Comparison of ENCODE assay signal across 11 cellular contexts in genomic region chr14:37598085-37598972, GRCh38. TPM values are rescaled to one million over a fixed set of nuclear protein-coding genes. Genes with fewer than 3 reads are reported as not detected.
DNase-seq lines count a peak whose midpoint lies in the region; ATAC-seq and TF ChIP-seq lines count a peak whose summit lies in the region.
"Had no signal": no experiment of that assay in that cellular context is flagged by ENCODE, and none has a peak within 500 bp of the region (broad histone marks: within the 10 kb centered on the region; RNA-seq: fewer than 3 reads in every experiment).

No MANE protein-coding gene starts in this region.

- peaks cover 28% of the 10 kb centered on the region for H3K4me1 Mint-ChIP-seq in CD4-positive, alpha-beta T cell (ENCODE audit: low read depth)

- CTCF ChIA-PET in CD4-positive, alpha-beta T cell (lab: Charles Lee) = no interaction called here

- H3K36me3 ChIP-seq in iPS DF 6.9 (ENCODE audit: control insufficient read depth, insufficient read depth, low read length) = no peaks in the 10 kb centered on the region

- no CpG with 5 or more reads among the region's 57 CpGs for WGBS in iPS DF 6.9 (ENCODE audit: insufficient coverage, insufficient read length)

- H3K4me3 Mint-ChIP-seq in CD4-positive, alpha-beta T cell = no peak overlapping the region

- H3K9me3 ChIP-seq in iPS DF 6.9 (ENCODE audit: control insufficient read depth, insufficient read depth, low read length) = no peaks in the 10 kb centered on the region
- H3K9me3 ChIP-seq in CD4-positive, alpha-beta T cell (ENCODE audit: control insufficient read depth, low read length) = peaks cover 6% of the 10 kb centered on the region

- no peaks in the 10 kb centered on the region for H3K36me3 Mint-ChIP-seq in CD4-positive, alpha-beta T cell (ENCODE audit: low read depth)

- H3K4me3 ChIP-seq in iPS DF 6.9 (ENCODE audit: low read length) (peak overlapping the region; percentile 38; the same call in 1 of the 2 replicates), retinal pigment epithelial cell (ENCODE audit: low read length) (peak overlapping the region; percentile 17)

- no peak overlapping the region for H3K27ac Mint-ChIP-seq in CD4-positive, alpha-beta T cell

- peaks cover 88% of the 10 kb centered on the region for H3K27me3 ChIP-seq in iPS DF 6.9 (ENCODE audit: control insufficient read depth, insufficient read depth, low read length)
- peaks cover 92% of the 10 kb centered on the region for H3K27me3 ChIP-seq in CD4-positive, alpha-beta T cell (ENCODE audit: control insufficient read depth, insufficient read depth, low read length)

- H3K27me3 Mint-ChIP-seq in CD4-positive, alpha-beta T cell = peaks cover 87% of the 10 kb centered on the region

- intact Hi-C loops in CD4-positive, alpha-beta T cell (cut with DNase I, micrococcal nuclease) = no loop called here

- POLR2A ChIA-PET in CD4-positive, alpha-beta T cell (lab: Charles Lee) = no interaction called here

- H3K4me1 ChIP-seq in iPS DF 6.9 (ENCODE audit: control insufficient read depth, insufficient read depth, low read length) = peaks cover 7% of the 10 kb centered on the region

- no peak for TF ChIP-seq CTCF in retinal pigment epithelial cell (conservative IDR thresholded peaks at IDR 0.05; ENCODE audit: low read depth, low read length)
- no peak for TF ChIP-seq CTCF in CD4-positive, alpha-beta T cell (IDR thresholded peaks at IDR 0.05)

- peak; percentile 29 for DNase-seq in NCI-H1436 (lab: John Stamatoyannopoulos, UW)
- DNase-seq in NCI-H1436 treated with DMSO at 0.1 percent for 48 hours (lab: John Stamatoyannopoulos, UW) = no peak
- peak; percentile 50 for DNase-seq in NCI-H2171 (lab: John Stamatoyannopoulos, UW)
- no peak for DNase-seq in iPS DF 6.9 (ENCODE audit: low read depth, low spot score)
- no peak for DNase-seq in retinal pigment epithelial cell (ENCODE audit: low read depth)
- DNase-seq in CD4-positive, alpha-beta T cell = no peak
- DNase-seq: effector CD4-positive, alpha-beta T cell; NCI-H1930 had no signal

- H3K9me3 Mint-ChIP-seq in CD4-positive, alpha-beta T cell = peaks cover 3% of the 10 kb centered on the region

- H3K27ac ChIP-seq in iPS DF 6.9 (ENCODE audit: low read length) = no peak overlapping the region
- H3K27ac ChIP-seq in CD4-positive, alpha-beta T cell (ENCODE audit: low read depth, low read length) = no peak overlapping the region

- no peak for ATAC-seq in CD4-positive, alpha-beta T cell (ENCODE audit: poor library complexity)
- ATAC-seq in HG03159 (IDR thresholded peaks at IDR 0.05; ENCODE audit: unreplicated experiment) (no peak), GM21390 (IDR thresholded peaks at IDR 0.05; ENCODE audit: unreplicated experiment) (no peak)

RNA-seq across cellular contexts. Expression of gene TTC6, which starts 2.9 kb away (rescaled TPM):
- total RNA-seq in CD4-positive, alpha-beta T cell = not detected
- total RNA-seq: mononuclear cell had no signal

RNA-seq across cellular contexts. Expression of gene FOXA1, which starts 3.3 kb away (rescaled TPM):
- not detected for total RNA-seq in CD4-positive, alpha-beta T cell

Comparison
In these comparisons a context has a peak if more than half of its experiments do, and no peak if none do; other contexts are left out.
1. DNase-seq: peak in NCI-H1436 (single experiment) and NCI-H2171 (single experiment); none in NCI-H1436 treated with DMSO at 0.1 percent for 48 hours (single experiment), iPS DF 6.9 (single experiment), retinal pigment epithelial cell (single experiment) and CD4-positive, alpha-beta T cell (0 of 10).